ENCODE assay signal across 23 cellular contexts in genomic region chr1:12202577-12202976, GRCh38. TPM values are rescaled to one million over a fixed set of nuclear protein-coding genes. Genes with fewer than 3 reads are reported as not detected.
DNase-seq lines count a peak whose midpoint lies in the region; ATAC-seq, FAIRE-seq and TF ChIP-seq lines count a peak whose summit lies in the region.
"Had no signal": no experiment of that assay in that cellular context is flagged by ENCODE, and none has a peak within 500 bp of the region (broad histone marks: within the 10 kb centered on the region; RNA-seq: fewer than 3 reads in every experiment).

No MANE protein-coding gene starts in this region.

- H4K5ac ChIP-seq in H1 (ENCODE audit: insufficient read length, low read depth, low read length) = no peak overlapping the region

- H3K4me2 ChIP-seq in H1 (ENCODE audit: insufficient read depth in 1 of 2, low read depth in 2 of 2, low read length in 2 of 2) = no peak overlapping the region

- WGBS in H1 (ENCODE audit: extremely low coverage in 1 of 2, insufficient coverage in 1 of 2, insufficient read length in 1 of 2, insufficient replicate concordance in 2 of 2, low coverage in 1 of 2, low lambda C conversion rate in 2 of 2, missing lambda C conversion rate in 1 of 2), 2 experiments = 93% methylated on average over 4 of the region's 4 CpGs; no CpG with 5 or more reads in 1 of the 2 experiments

- CTCF ChIA-PET in activated CD4-positive, alpha-beta memory T cell treated with anti-CD3 and anti-CD28 coated beads for 36 hours (lab: Charles Lee) = interaction anchor here (0.5 to 13.7 kb wide), 4 partner anchors 12 to 80 kb away, joined by 3 to 369 read pairs (median 4); no protein-coding TSS in a partner anchor
- CTCF ChIA-PET in H1 (lab: Charles Lee; ENCODE audit: partially characterized antibody) = interaction anchor here (0.8 to 17.0 kb wide), 9 partner anchors 6 to 96 kb away, joined by 3 to 503 read pairs (median 3); no protein-coding TSS in a partner anchor

- H2BK5ac ChIP-seq in H1 (ENCODE audit: low read depth, low read length) = no peak overlapping the region

- H3K27ac Mint-ChIP-seq in activated T-cell treated with anti-CD3 and anti-CD28 coated beads, Interleukin-2, amount 50 U/mL, for 72 hours = no peak overlapping the region
- peak overlapping the region; percentile 30 for H3K27ac Mint-ChIP-seq in activated CD4-positive, alpha-beta memory T cell treated with anti-CD3 and anti-CD28 coated beads for 36 hours
- peak overlapping the region; percentile 31 for H3K27ac Mint-ChIP-seq in stimulated activated naive B cell treated with anti-CD40 and anti-IgM and Interleukin-4, amounts not matched to agents 10 μg/mL and 1 μg/mL and 100 μg/mL, for 72 hours
- H3K27ac Mint-ChIP-seq: mesothelial cell of epicardium had no signal

- H3K9me3 Mint-ChIP-seq in activated T-cell treated with anti-CD3 and anti-CD28 coated beads, Interleukin-2, amount 50 U/mL, for 4 hours = no peaks in the 10 kb centered on the region
- H3K9me3 Mint-ChIP-seq in activated T-cell treated with anti-CD3 and anti-CD28 coated beads, Interleukin-2, amount 50 U/mL, for 72 hours = no peaks in the 10 kb centered on the region
- H3K9me3 Mint-ChIP-seq in activated CD4-positive, alpha-beta memory T cell treated with anti-CD3 and anti-CD28 coated beads for 36 hours = no peaks in the 10 kb centered on the region
- no peaks in the 10 kb centered on the region for H3K9me3 Mint-ChIP-seq in stimulated activated naive B cell treated with anti-CD40 and anti-IgM and Interleukin-4, amounts not matched to agents 10 μg/mL and 1 μg/mL and 100 μg/mL, for 72 hours
- H3K9me3 Mint-ChIP-seq: mesothelial cell of epicardium had no signal

- H2AFZ ChIP-seq in H1 (ENCODE audit: low read length) = no peak overlapping the region

- POLR2A ChIA-PET in activated CD4-positive, alpha-beta memory T cell treated with anti-CD3 and anti-CD28 coated beads for 36 hours (lab: Charles Lee) = interaction anchor here (0.9 to 1.6 kb wide), 3 partner anchors 16 to 78 kb away, joined by 4 to 5 read pairs (median 4); no protein-coding TSS in a partner anchor
- POLR2A ChIA-PET in H1 (lab: Charles Lee; ENCODE audit: partially characterized antibody) = no interaction called here

- H3K27ac ChIP-seq in H1 (ENCODE audit: low read depth, low read length) (no peak overlapping the region), Peyer's patch (peak overlapping the region in 1 of 4 donors; percentile 67)
- H3K27ac ChIP-seq: heart left ventricle, suprapubic skin, uterus had no signal

- H3K9ac ChIP-seq in H1 (replicated peaks in 1 of 4; ENCODE audit: extremely low read depth in 1 of 4, low read depth in 3 of 4, low read length in 3 of 4) = no peak overlapping the region

- H3K4ac ChIP-seq in H1 (replicated peaks; ENCODE audit: insufficient read length, low read depth, low read length) = no peak overlapping the region

- H3K4me3 ChIP-seq in H1 (ENCODE audit: extremely low read depth in 1 of 4, insufficient read depth in 2 of 4, low read depth in 3 of 4, low read length in 4 of 4) (no peak overlapping the region), MG63 (no peak overlapping the region), Peyer's patch (no peak overlapping the region)
- H3K4me3 ChIP-seq: heart left ventricle, suprapubic skin, uterus had no signal

- H3K36me3 ChIP-seq in H1 (ENCODE audit: control insufficient read depth in 2 of 4, insufficient read depth in 4 of 4, low read length in 3 of 4) = no peaks in the 10 kb centered on the region
- no peaks in the 10 kb centered on the region for H3K36me3 ChIP-seq in MG63
- H3K36me3 ChIP-seq in Peyer's patch = peaks cover 0 to 44% (median 0%) of the 10 kb centered on the region in 3 donors
- H3K36me3 ChIP-seq: uterus had no signal

- no peak overlapping the region; the same call in 1 of the 2 replicates for H2BK12ac ChIP-seq in H1 (ENCODE audit: low read depth, low read length)

- peaks cover 3% of the 10 kb centered on the region; the same call in 1 of the 2 replicates for H3K23me2 ChIP-seq in H1 (ENCODE audit: low read depth, low read length)

- H3K27me3 Mint-ChIP-seq in activated T-cell treated with anti-CD3 and anti-CD28 coated beads, Interleukin-2, amount 50 U/mL, for 4 hours (ENCODE audit: low read depth) = no peaks in the 10 kb centered on the region
- no peaks in the 10 kb centered on the region for H3K27me3 Mint-ChIP-seq in activated T-cell treated with anti-CD3 and anti-CD28 coated beads, Interleukin-2, amount 50 U/mL, for 72 hours (ENCODE audit: low read depth)
- no peaks in the 10 kb centered on the region for H3K27me3 Mint-ChIP-seq in activated CD4-positive, alpha-beta memory T cell treated with anti-CD3 and anti-CD28 coated beads for 36 hours
- no peaks in the 10 kb centered on the region for H3K27me3 Mint-ChIP-seq in stimulated activated naive B cell treated with anti-CD40 and anti-IgM and Interleukin-4, amounts not matched to agents 10 μg/mL and 1 μg/mL and 100 μg/mL, for 72 hours

- no peaks in the 10 kb centered on the region for H3K9me3 ChIP-seq in H1 (ENCODE audit: insufficient read depth in 2 of 2, low read depth in 1 of 2, low read length in 1 of 2)
- H3K9me3 ChIP-seq in MG63 = no peaks in the 10 kb centered on the region
- no peaks in the 10 kb centered on the region for H3K9me3 ChIP-seq in Peyer's patch
- H3K9me3 ChIP-seq: heart left ventricle, suprapubic skin, uterus had no signal

- no peak overlapping the region for H3K14ac ChIP-seq in H1 (ENCODE audit: insufficient read length)

- TF ChIP-seq POLR2A in H1 (IDR thresholded peaks at IDR 0.05; ENCODE audit: control extremely low read depth in 1 of 2, low read depth in 2 of 2, low read length in 2 of 2) (no peak), Peyer's patch (IDR thresholded peaks at IDR 0.05) (no peak)

- no peak for TF ChIP-seq RAD21 in H1 (IDR thresholded peaks at IDR 0.05 in 1 of 2, conservative IDR thresholded peaks at IDR 0.05 in 1 of 2; ENCODE audit: low read depth in 2 of 2, low read length in 2 of 2)

- no peak overlapping the region for H2AK5ac ChIP-seq in H1 (ENCODE audit: low read depth, low read length)

- intact Hi-C loops in activated CD4-positive, alpha-beta memory T cell treated with anti-CD3 and anti-CD28 coated beads for 36 hours (cut with micrococcal nuclease) = no loop called here

- no peaks in the 10 kb centered on the region for H3K79me2 ChIP-seq in H1 (ENCODE audit: control insufficient read depth in 1 of 2, insufficient read depth in 2 of 2, low read length in 2 of 2)

- FAIRE-seq in H1 (lab: Jason Lieb, UNC) = no peak
- FAIRE-seq: TTC549 had no signal

- H3K56ac ChIP-seq in H1 (replicated peaks; ENCODE audit: insufficient read length, low read depth, low read length) = no peak overlapping the region

- no peak overlapping the region for H3K18ac ChIP-seq in H1 (ENCODE audit: extremely low read depth, low read length)

- H4K20me1 ChIP-seq in H1 (replicated peaks in 1 of 2; ENCODE audit: control insufficient read depth in 1 of 2, insufficient read depth in 2 of 2, low read length in 2 of 2) = peaks cover 0 to 1% of the 10 kb centered on the region in 2 experiments

- peak overlapping the region; percentile 20 for H4K91ac ChIP-seq in H1 (replicated peaks; ENCODE audit: insufficient read length, low read length)

- no peak for DNase-seq in activated T-cell treated with anti-CD3 and anti-CD28 coated beads, Interleukin-2, amount 50 U/mL, for 4 hours
- DNase-seq in activated T-cell treated with anti-CD3 and anti-CD28 coated beads, Interleukin-2, amount 50 U/mL, for 72 hours = no peak
- no peak for DNase-seq in activated CD4-positive, alpha-beta memory T cell treated with anti-CD3 and anti-CD28 coated beads for 36 hours
- DNase-seq in H1 (ENCODE audit: low read depth in 1 of 2, low spot score in 2 of 2) (no peak), MG63 (no peak), Peyer's patch (no peak), NCI-H526 (lab: John Stamatoyannopoulos, UW) (no peak)
- no peak for DNase-seq in stimulated activated naive B cell treated with anti-CD40 and anti-IgM and Interleukin-4, amounts not matched to agents 10 μg/mL and 1 μg/mL and 100 μg/mL, for 72 hours
- DNase-seq: amniotic stem cell, C1 segment of cervical spinal cord, dermis blood vessel endothelial cell, heart left ventricle, NCI-H1436 treated with DMSO at 0.1 percent for 48 hours, NCI-H526 treated with DMSO at 0.1 percent for 48 hours, retina, uterus had no signal

- H4K8ac ChIP-seq in H1 (ENCODE audit: extremely low read depth, insufficient read depth, low read length) = no peak overlapping the region; the same call in 1 of the 2 replicates

- peaks cover 28% of the 10 kb centered on the region for H3K36me3 Mint-ChIP-seq in activated T-cell treated with anti-CD3 and anti-CD28 coated beads, Interleukin-2, amount 50 U/mL, for 4 hours (ENCODE audit: insufficient read depth)
- H3K36me3 Mint-ChIP-seq in activated T-cell treated with anti-CD3 and anti-CD28 coated beads, Interleukin-2, amount 50 U/mL, for 72 hours (ENCODE audit: insufficient read depth in 2 of 2) = peaks cover 4 to 10% of the 10 kb centered on the region in 2 donors
- peaks cover 42% of the 10 kb centered on the region for H3K36me3 Mint-ChIP-seq in activated CD4-positive, alpha-beta memory T cell treated with anti-CD3 and anti-CD28 coated beads for 36 hours
- H3K36me3 Mint-ChIP-seq in stimulated activated naive B cell treated with anti-CD40 and anti-IgM and Interleukin-4, amounts not matched to agents 10 μg/mL and 1 μg/mL and 100 μg/mL, for 72 hours = peaks cover 72 to 77% of the 10 kb centered on the region in 2 donors
- H3K36me3 Mint-ChIP-seq: mesothelial cell of epicardium had no signal

- no peak overlapping the region for H3K23ac ChIP-seq in H1 (ENCODE audit: insufficient read length)

- peaks cover 40% of the 10 kb centered on the region for H3K4me1 Mint-ChIP-seq in activated T-cell treated with anti-CD3 and anti-CD28 coated beads, Interleukin-2, amount 50 U/mL, for 4 hours (ENCODE audit: low read depth)
- peaks cover 50% of the 10 kb centered on the region for H3K4me1 Mint-ChIP-seq in activated T-cell treated with anti-CD3 and anti-CD28 coated beads, Interleukin-2, amount 50 U/mL, for 72 hours (ENCODE audit: low read depth)
- peaks cover 56% of the 10 kb centered on the region for H3K4me1 Mint-ChIP-seq in activated CD4-positive, alpha-beta memory T cell treated with anti-CD3 and anti-CD28 coated beads for 36 hours (ENCODE audit: low read depth)
- H3K4me1 Mint-ChIP-seq in stimulated activated naive B cell treated with anti-CD40 and anti-IgM and Interleukin-4, amounts not matched to agents 10 μg/mL and 1 μg/mL and 100 μg/mL, for 72 hours = peaks cover 45 to 63% of the 10 kb centered on the region in 2 donors
- H3K4me1 Mint-ChIP-seq: mesothelial cell of epicardium had no signal

- peak overlapping the region; percentile 40; the same call in 1 of the 2 replicates for H2BK15ac ChIP-seq in H1 (ENCODE audit: low read length)

- H2BK120ac ChIP-seq in H1 (replicated peaks; ENCODE audit: low read depth, low read length) = no peak overlapping the region

- no peak for TF ChIP-seq EP300 in H1 (IDR thresholded peaks at IDR 0.05; ENCODE audit: borderline replicate concordance in 1 of 2, low read depth in 2 of 2, low read length in 2 of 2)

- H2BK20ac ChIP-seq in H1 (ENCODE audit: low read length) = no peak overlapping the region

- H3K4me1 ChIP-seq in H1 (replicated peaks in 1 of 4; ENCODE audit: control insufficient read depth in 3 of 4, insufficient read depth in 4 of 4, low read length in 3 of 4) (peaks cover 3 to 11% (median 8%) of the 10 kb centered on the region in 4 experiments), Peyer's patch (peaks cover 0 to 10% (median 0%) of the 10 kb centered on the region in 4 donors)
- H3K4me1 ChIP-seq: suprapubic skin, uterus had no signal

- ATAC-seq in activated T-cell treated with anti-CD3 and anti-CD28 coated beads, Interleukin-2, amount 50 U/mL, for 4 hours = no peak
- ATAC-seq in activated T-cell treated with anti-CD3 and anti-CD28 coated beads, Interleukin-2, amount 50 U/mL, for 72 hours (replicated peaks in 1 of 2) = no peak
- no peak for ATAC-seq in stimulated activated naive B cell treated with anti-CD40 and anti-IgM and Interleukin-4, amounts not matched to agents 10 μg/mL and 1 μg/mL and 100 μg/mL, for 72 hours (replicated peaks)
- ATAC-seq: heart left ventricle, left lobe of liver, Right ventricle myocardium inferior had no signal

- H3K4me3 Mint-ChIP-seq in activated T-cell treated with anti-CD3 and anti-CD28 coated beads, Interleukin-2, amount 50 U/mL, for 4 hours = peak overlapping the region; percentile 9
- H3K4me3 Mint-ChIP-seq in activated T-cell treated with anti-CD3 and anti-CD28 coated beads, Interleukin-2, amount 50 U/mL, for 72 hours = no peak overlapping the region
- no peak overlapping the region for H3K4me3 Mint-ChIP-seq in activated CD4-positive, alpha-beta memory T cell treated with anti-CD3 and anti-CD28 coated beads for 36 hours
- peak overlapping the region; percentile 23 to 31 for H3K4me3 Mint-ChIP-seq in stimulated activated naive B cell treated with anti-CD40 and anti-IgM and Interleukin-4, amounts not matched to agents 10 μg/mL and 1 μg/mL and 100 μg/mL, for 72 hours
- H3K4me3 Mint-ChIP-seq: mesothelial cell of epicardium had no signal

- no peaks in the 10 kb centered on the region for H3K79me1 ChIP-seq in H1 (ENCODE audit: low read depth, low read length)

- TF ChIP-seq CTCF in H1 (IDR thresholded peaks at IDR 0.05; ENCODE audit: control extremely low read depth in 1 of 3, insufficient read depth in 1 of 3, low read depth in 1 of 3, low read length in 3 of 3) (no peak), Peyer's patch (IDR thresholded peaks at IDR 0.05) (no peak)

- H3K27me3 ChIP-seq in H1 (replicated peaks in 1 of 4; ENCODE audit: control insufficient read depth in 3 of 4, extremely low read depth in 1 of 4, insufficient read depth in 3 of 4, low read length in 3 of 4) (no peaks in the 10 kb centered on the region), MG63 (no peaks in the 10 kb centered on the region), Peyer's patch (no peaks in the 10 kb centered on the region)
- H3K27me3 ChIP-seq: heart left ventricle, suprapubic skin, uterus had no signal

RNA-seq across cellular contexts. Expression of gene VPS13D, which starts 27.3 kb away (rescaled TPM):
- total RNA-seq in activated T-cell treated with anti-CD3 and anti-CD28 coated beads, Interleukin-2, amount 50 U/mL, for 4 hours = 10 to 100 TPM; 24.0 to 26.6 (median 26.5) TPM
- total RNA-seq in activated T-cell treated with anti-CD3 and anti-CD28 coated beads, Interleukin-2, amount 50 U/mL, for 72 hours = 10 to 100 TPM; 36.0 to 40.5 TPM
- 10 to 100 TPM; 25.0 to 25.4 TPM for total RNA-seq in activated CD4-positive, alpha-beta memory T cell treated with anti-CD3 and anti-CD28 coated beads for 36 hours
- 31.2 and 32.7 TPM in 2 replicates for total RNA-seq in H1 (2021; fragmentation: NEBNext Ultra II Directional; extraction: Animal tissue kit (Norgen Biotek cat#: 25700))
- 9.7 and 10.9 TPM in 2 replicates for polyA plus RNA-seq in H1 (2011; rRNA removed)
- 14.7 TPM for polyA plus RNA-seq in H1 (2011; cell fraction: cytosol; rRNA removed)
- polyA plus RNA-seq in H1 (2011; cell fraction: nucleus; rRNA removed) = 27.4 TPM
- 13.6 to 16.4 TPM (median 14.6 TPM) in 4 replicates for polyA plus RNA-seq in H1 (2012, experiment 1 of 2)
- polyA plus RNA-seq in H1 (2012, experiment 2 of 2) = 1.1 TPM
- 5.6 TPM for polyA plus RNA-seq in H1 (2013, experiment 1 of 2)
- 6.0 TPM for polyA plus RNA-seq in H1 (2013, experiment 2 of 2)
- 64.9 and 68.5 TPM in 2 replicates for polyA minus RNA-seq in H1 (2011; rRNA and poly(A)+ RNA removed)
- polyA minus RNA-seq in H1 (2011; cell fraction: cytosol; rRNA and poly(A)+ RNA removed) = 33.0 TPM
- polyA minus RNA-seq in H1 (2011; cell fraction: nucleus; rRNA and poly(A)+ RNA removed) = 80.2 TPM
- 12.1 and 16.2 TPM in 2 replicates for total RNA-seq in MG63 (2014; rRNA removed; shearing (Covaris generic); ENCODE audit: low replicate concordance)
- total RNA-seq in Peyer's patch = 100 to 1,000 TPM in 3 of 4 donors, 10 to 100 TPM in 1; 88.3 to 123 (median 113) TPM

RNA-seq across cellular contexts. Expression of gene TNFRSF1B, which starts 35.8 kb away (rescaled TPM):
- 100 to 1,000 TPM; 218 to 255 (median 229) TPM for total RNA-seq in activated T-cell treated with anti-CD3 and anti-CD28 coated beads, Interleukin-2, amount 50 U/mL, for 4 hours
- total RNA-seq in activated T-cell treated with anti-CD3 and anti-CD28 coated beads, Interleukin-2, amount 50 U/mL, for 72 hours = 100 to 1,000 TPM in 1 of 2 donors, 10 to 100 TPM in 1; 95.4 to 130 TPM
- total RNA-seq in activated CD4-positive, alpha-beta memory T cell treated with anti-CD3 and anti-CD28 coated beads for 36 hours = 100 to 1,000 TPM; 201 to 211 TPM
- total RNA-seq in H1 (2021; fragmentation: NEBNext Ultra II Directional; extraction: Animal tissue kit (Norgen Biotek cat#: 25700)) = 2.8 and 2.9 TPM in 2 replicates
- polyA plus RNA-seq in H1 (2011; rRNA removed) = 1.7 and 2.4 TPM in 2 replicates
- polyA plus RNA-seq in H1 (2011; cell fraction: cytosol; rRNA removed) = 1.8 TPM
- polyA plus RNA-seq in H1 (2011; cell fraction: nucleus; rRNA removed) = 2.5 TPM
- polyA plus RNA-seq in H1 (2012, experiment 1 of 2) = 1.3 to 2.6 TPM (median 2.1 TPM) in 4 replicates
- 1.3 TPM for polyA plus RNA-seq in H1 (2012, experiment 2 of 2)
- polyA plus RNA-seq in H1 (2013, experiment 1 of 2) = 2.9 TPM
- polyA plus RNA-seq in H1 (2013, experiment 2 of 2) = 3.5 TPM
- polyA minus RNA-seq in H1 (2011; rRNA and poly(A)+ RNA removed) = 1.1 and 1.5 TPM in 2 replicates
- polyA minus RNA-seq in H1 (2011; cell fraction: cytosol; rRNA and poly(A)+ RNA removed) = 0.88 TPM
- 0.90 TPM for polyA minus RNA-seq in H1 (2011; cell fraction: nucleus; rRNA and poly(A)+ RNA removed)
- total RNA-seq in MG63 (2014; rRNA removed; shearing (Covaris generic); ENCODE audit: low replicate concordance) = 2.5 and 3.9 TPM in 2 replicates
- total RNA-seq in Peyer's patch = 10 to 100 TPM; 37.1 to 92.8 (median 64.0) TPM
- total RNA-seq: G401, OCI-LY7 had no signal

Comparison
In these comparisons a context has a peak if more than half of its experiments do, and no peak if none do; other contexts are left out.
1. H3K4me3 Mint-ChIP-seq: peak in activated T-cell treated with anti-CD3 and anti-CD28 coated beads, Interleukin-2, amount 50 U/mL, for 4 hours (single experiment) and stimulated activated naive B cell treated with anti-CD40 and anti-IgM and Interleukin-4, amounts not matched to agents 10 μg/mL and 1 μg/mL and 100 μg/mL, for 72 hours (2 of 2); none in activated T-cell treated with anti-CD3 and anti-CD28 coated beads, Interleukin-2, amount 50 U/mL, for 72 hours (0 of 2) and activated CD4-positive, alpha-beta memory T cell treated with anti-CD3 and anti-CD28 coated beads for 36 hours (single experiment).